In genomic region chr5:179762079-179762780, GRCh38 we compare ENCODE assay signal across 1 cellular context.
TF ChIP-seq lines count a peak whose summit lies in the region.

No MANE protein-coding gene starts in this region.

TF ChIP-seq in A549, 52 proteins besides CTCF, POLR2A, EP300 and RAD21 (continued from another document):
- TF ChIP-seq HOXB13 (CRISPR knock-in tag; IDR thresholded peaks at IDR 0.05; ENCODE audit: low read depth) (no peak), EHF (CRISPR knock-in tag; IDR thresholded peaks at IDR 0.05) (no peak), HDAC2 (IDR thresholded peaks at IDR 0.05) (no peak), TP53 (CRISPR knock-in tag; IDR thresholded peaks at IDR 0.05) (no peak)
